Comparison of ENCODE assay signal across 3 cellular contexts in genomic region chr6:149190228-149190831, GRCh38.
TF ChIP-seq lines count a peak whose summit lies in the region.

No MANE protein-coding gene starts in this region.

TF ChIP-seq in SK-N-SH, 30 proteins besides CTCF, POLR2A, EP300 and RAD21 (continued from another document):
- TF ChIP-seq GATA2 (CRISPR knock-in tag; IDR thresholded peaks at IDR 0.05) (no peak), IRF3 (IDR thresholded peaks at IDR 0.05; ENCODE audit: low read depth, low read length) (no peak), ELF1 (IDR thresholded peaks at IDR 0.05) (no peak), EZH2phosphoT487 (IDR thresholded peaks at IDR 0.05; ENCODE audit: borderline replicate concordance, low read depth) (no peak), MAX (IDR thresholded peaks at IDR 0.05; ENCODE audit: low read depth) (no peak), GABPA (IDR thresholded peaks at IDR 0.05; ENCODE audit: low read depth) (no peak), TAF1 (IDR thresholded peaks at IDR 0.05; ENCODE audit: borderline replicate concordance, low read depth, low read length) (no peak), MEF2A (IDR thresholded peaks at IDR 0.05; ENCODE audit: borderline replicate concordance, low read depth) (no peak), POLR2AphosphoS5 (IDR thresholded peaks at IDR 0.05; ENCODE audit: low read depth, low read length) (no peak), USF2 (IDR thresholded peaks at IDR 0.05; ENCODE audit: borderline replicate concordance, low read depth, low read length) (no peak), RXRA (IDR thresholded peaks at IDR 0.05; ENCODE audit: borderline replicate concordance, low read depth) (no peak), TEAD4 (IDR thresholded peaks at IDR 0.05; ENCODE audit: borderline replicate concordance, insufficient read depth) (no peak), FOXJ3 (CRISPR knock-in tag; IDR thresholded peaks at IDR 0.05) (no peak)

TF ChIP-seq in SK-N-SH treated with all-trans-retinoic acid at 6 μM for 48 hours, 23 proteins besides CTCF, POLR2A, EP300 and RAD21 (continued from another document):
- TF ChIP-seq PATZ1 (CRISPR knock-in tag; IDR thresholded peaks at IDR 0.05; ENCODE audit: borderline replicate concordance) (no peak), ZNF565 (CRISPR knock-in tag; conservative IDR thresholded peaks at IDR 0.05; ENCODE audit: low read depth) (no peak), TOX (CRISPR knock-in tag; IDR thresholded peaks at IDR 0.05; ENCODE audit: borderline replicate concordance) (no peak), PPARA (CRISPR knock-in tag; IDR thresholded peaks at IDR 0.05; ENCODE audit: borderline replicate concordance) (no peak), GLIS3 (CRISPR knock-in tag; IDR thresholded peaks at IDR 0.05) (no peak), CSDC2 (CRISPR knock-in tag; IDR thresholded peaks at IDR 0.05) (no peak)
TF ChIP-seq in SK-N-SH treated with all-trans-retinoic acid at 6 μM for 48 hours: peak in this region for 0.

TF ChIP-seq in GM12878, 131 proteins besides CTCF, POLR2A, EP300 and RAD21 (continued from another document):
- TF ChIP-seq ZBTB11 (CRISPR knock-in tag; IDR thresholded peaks at IDR 0.05) (no peak), E4F1 (IDR thresholded peaks at IDR 0.05; ENCODE audit: borderline replicate concordance, partially characterized antibody) (no peak), EED (IDR thresholded peaks at IDR 0.05; ENCODE audit: low read depth) (no peak), JUNB (IDR thresholded peaks at IDR 0.05) (no peak), ZNF592 (IDR thresholded peaks at IDR 0.05) (no peak), SREBF1 (IDR thresholded peaks at IDR 0.05; ENCODE audit: low read length) (no peak), SMC3 (IDR thresholded peaks at IDR 0.05; ENCODE audit: borderline replicate concordance, low read length) (peak; percentile 68; the same call in 1 of the 2 replicates), RELB (IDR thresholded peaks at IDR 0.05; ENCODE audit: low read depth) (no peak), ETV6 (conservative IDR thresholded peaks at IDR 0.05 in 1 of 2, IDR thresholded peaks at IDR 0.05 in 1 of 2; ENCODE audit: borderline replicate concordance in 1 of 2, low read depth in 1 of 2) (no peak), USF2 (IDR thresholded peaks at IDR 0.05; ENCODE audit: borderline replicate concordance, low read depth, low read length) (no peak), PRDM15 (CRISPR knock-in tag; IDR thresholded peaks at IDR 0.05) (no peak), RFX5 (IDR thresholded peaks at IDR 0.05; ENCODE audit: low read depth, low read length) (no peak), YY1 (IDR thresholded peaks at IDR 0.05; ENCODE audit: low read depth, low read length) (peak; percentile 25; the same call in 1 of the 2 replicates), NR2C1 (IDR thresholded peaks at IDR 0.05) (no peak), FOXM1 (IDR thresholded peaks at IDR 0.05; ENCODE audit: low read depth, low read length) (no peak), ELK1 (IDR thresholded peaks at IDR 0.05; ENCODE audit: low read depth, low read length) (no peak)
